Comparison of ENCODE assay signal across 8 cellular contexts in the genomic region with DNA sequence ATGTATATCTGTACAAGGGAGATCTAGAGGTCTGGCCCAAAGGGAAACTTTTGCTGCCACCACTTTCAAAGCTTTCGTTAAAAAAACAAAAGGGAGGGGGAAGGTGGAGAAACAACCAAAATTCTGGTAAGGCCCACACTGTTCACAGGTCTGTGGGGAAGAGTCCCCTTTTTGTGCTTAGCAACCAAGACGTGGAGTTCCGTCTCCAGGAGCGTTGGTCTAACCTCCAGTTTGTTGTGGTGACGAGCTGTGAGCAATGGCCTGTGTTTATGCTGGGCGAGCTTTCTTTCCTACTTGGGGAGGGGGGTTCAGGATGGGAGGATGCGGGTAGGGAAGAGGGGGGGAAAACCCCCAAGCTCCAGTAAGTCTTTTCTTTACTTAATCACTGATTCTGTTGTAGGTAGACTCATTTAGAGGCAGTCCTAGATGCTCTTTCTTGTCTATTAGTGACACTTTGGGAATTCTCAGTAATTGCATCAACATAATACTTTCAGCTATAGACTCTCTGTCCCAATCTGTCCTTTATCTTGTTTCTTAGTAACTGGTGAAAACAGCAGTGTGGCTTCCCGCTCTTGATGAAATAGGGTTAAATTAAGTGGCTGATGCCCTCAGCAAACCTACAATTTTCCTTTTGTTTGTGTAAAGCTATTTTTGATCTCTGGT. TPM values are rescaled to one million over a fixed set of nuclear protein-coding genes. Genes with fewer than 3 reads are reported as not detected.
A peak's percentile ranks its signal among the peaks of the same experiment; 100 is the strongest.
DNase-seq lines count a peak whose midpoint lies in the region; ATAC-seq, FAIRE-seq and TF ChIP-seq lines count a peak whose summit lies in the region.

No MANE protein-coding gene starts in this region.

- TF ChIP-seq CTCF in activated CD8-positive, alpha-beta T cell treated with anti-CD3 and anti-CD28 coated beads for 36 hours (IDR thresholded peaks at IDR 0.05): no peak
- no peak for TF ChIP-seq CTCF in H1 (IDR thresholded peaks at IDR 0.05; ENCODE audit: control extremely low read depth in 1 of 3, insufficient read depth in 1 of 3, low read depth in 1 of 3, low read length in 3 of 3)

- no peak overlapping the region for H4K8ac ChIP-seq in H1 (ENCODE audit: extremely low read depth, insufficient read depth, low read length)

- H3K4ac ChIP-seq in H1 (replicated peaks; ENCODE audit: insufficient read length, low read depth, low read length): no peak overlapping the region

- no peaks in the 10 kb centered on the region for H3K9me3 Mint-ChIP-seq in activated CD8-positive, alpha-beta T cell treated with anti-CD3 and anti-CD28 coated beads for 36 hours
- H3K9me3 Mint-ChIP-seq in natural killer cell treated with Interleukin-12 subunit alpha and Interleukin-12 subunit beta and Interleukin-15 and Interleukin-18, amount 100 ng/mL, for 72 hours: no peaks in the 10 kb centered on the region

- intact Hi-C loops in activated CD8-positive, alpha-beta T cell treated with anti-CD3 and anti-CD28 coated beads for 36 hours (cut with micrococcal nuclease): loop anchor here (1.0 to 5.0 kb wide), 2 partner anchors 25 to 58 kb away; partner anchors contain the start of genes DCLRE1B and PTPN22

- POLR2A ChIA-PET in activated CD8-positive, alpha-beta T cell treated with anti-CD3 and anti-CD28 coated beads for 36 hours (lab: Charles Lee): interaction anchor here (1.2 to 6.8 kb wide), 13 partner anchors 9 to 352 kb away, joined by 3 to 93 read pairs (median 10); partner anchors contain the start of genes AP4B1, DCLRE1B, PTPN22 and RSBN1
- POLR2A ChIA-PET in H1 (lab: Charles Lee; ENCODE audit: partially characterized antibody): interaction anchor here (0.6 to 4.4 kb wide), 6 partner anchors 9 to 171 kb away, joined by 3 to 66 read pairs (median 6); partner anchors contain the start of genes AP4B1, DCLRE1B and PHTF1

- CTCF ChIA-PET in activated CD8-positive, alpha-beta T cell treated with anti-CD3 and anti-CD28 coated beads for 36 hours (lab: Charles Lee): interaction anchor here (1.4 to 5.5 kb wide), 8 partner anchors 10 to 96 kb away, joined by 5 to 57 read pairs (median 16); partner anchors contain the start of genes AP4B1 and DCLRE1B
- CTCF ChIA-PET in H1 (lab: Charles Lee; ENCODE audit: partially characterized antibody): interaction anchor here (0.8 to 4.5 kb wide), 6 partner anchors 8 to 1546 kb away, joined by 3 to 20 read pairs (median 4); partner anchors contain the start of genes AP4B1 and DCLRE1B

- H3K79me2 ChIP-seq in H1 (ENCODE audit: control insufficient read depth in 1 of 2, insufficient read depth in 2 of 2, low read length in 2 of 2): peaks cover 16 to 57% of the 10 kb centered on the region in 2 experiments

- peaks cover 5% of the 10 kb centered on the region for H3K79me1 ChIP-seq in H1 (ENCODE audit: low read depth, low read length)

- no peak overlapping the region for H2BK20ac ChIP-seq in H1 (ENCODE audit: low read length)

- TF ChIP-seq POLR2A in H1 (IDR thresholded peaks at IDR 0.05; ENCODE audit: control extremely low read depth in 1 of 2, low read depth in 2 of 2, low read length in 2 of 2): no peak

- no peak overlapping the region for H2BK5ac ChIP-seq in H1 (ENCODE audit: low read depth, low read length)

- 11% methylated on average over 8 of the region's 8 CpGs; no CpG with 5 or more reads in 1 of the 2 experiments for WGBS in H1 (ENCODE audit: extremely low coverage in 1 of 2, insufficient coverage in 1 of 2, insufficient read length in 1 of 2, insufficient replicate concordance in 2 of 2, low coverage in 1 of 2, low lambda C conversion rate in 2 of 2, missing lambda C conversion rate in 1 of 2), 2 experiments

- no peak for TF ChIP-seq RAD21 in H1 (IDR thresholded peaks at IDR 0.05 in 1 of 2, conservative IDR thresholded peaks at IDR 0.05 in 1 of 2; ENCODE audit: low read depth in 2 of 2, low read length in 2 of 2)

- no peaks in the 10 kb centered on the region for H3K27me3 Mint-ChIP-seq in activated CD8-positive, alpha-beta T cell treated with anti-CD3 and anti-CD28 coated beads for 36 hours
- H3K27me3 Mint-ChIP-seq in natural killer cell treated with Interleukin-12 subunit alpha and Interleukin-12 subunit beta and Interleukin-15 and Interleukin-18, amount 100 ng/mL, for 72 hours: no peaks in the 10 kb centered on the region

- H3K4me3 ChIP-seq in GM08714 (ENCODE audit: low read length) (peak overlapping the region; percentile 100), H1 (ENCODE audit: extremely low read depth in 1 of 4, insufficient read depth in 2 of 4, low read depth in 3 of 4, low read length in 4 of 4) (peak overlapping the region; percentile 91 to 99 (median 94))

- no peaks in the 10 kb centered on the region for H3K9me3 ChIP-seq in H1 (ENCODE audit: insufficient read depth in 2 of 2, low read depth in 1 of 2, low read length in 1 of 2)

- FAIRE-seq in H1 (lab: Jason Lieb, UNC): no peak

- H4K5ac ChIP-seq in H1 (ENCODE audit: insufficient read length, low read depth, low read length): no peak overlapping the region

- H3K14ac ChIP-seq in H1 (ENCODE audit: insufficient read length): no peak overlapping the region

- H3K27ac Mint-ChIP-seq in activated CD8-positive, alpha-beta T cell treated with anti-CD3 and anti-CD28 coated beads for 36 hours: peak overlapping the region; percentile 97
- peak overlapping the region; percentile 82 to 97 for H3K27ac Mint-ChIP-seq in natural killer cell treated with Interleukin-12 subunit alpha and Interleukin-12 subunit beta and Interleukin-15 and Interleukin-18, amount 100 ng/mL, for 72 hours

- peak; percentile 54 for ATAC-seq in activated CD8-positive, alpha-beta T cell treated with anti-CD3 and anti-CD28 coated beads for 36 hours
- peak; percentile 72 to 77 for ATAC-seq in natural killer cell treated with Interleukin-12 subunit alpha and Interleukin-12 subunit beta and Interleukin-15 and Interleukin-18, amount 100 ng/mL, for 72 hours

- no peak for TF ChIP-seq EP300 in H1 (IDR thresholded peaks at IDR 0.05; ENCODE audit: borderline replicate concordance in 1 of 2, low read depth in 2 of 2, low read length in 2 of 2)

- H2AK5ac ChIP-seq in H1 (ENCODE audit: low read depth, low read length): no peak overlapping the region

- H3K4me1 Mint-ChIP-seq in activated CD8-positive, alpha-beta T cell treated with anti-CD3 and anti-CD28 coated beads for 36 hours (ENCODE audit: low read depth): peaks cover 44% of the 10 kb centered on the region
- H3K4me1 Mint-ChIP-seq in natural killer cell treated with Interleukin-12 subunit alpha and Interleukin-12 subunit beta and Interleukin-15 and Interleukin-18, amount 100 ng/mL, for 72 hours (ENCODE audit: low read depth in 2 of 2): peaks cover 63% of the 10 kb centered on the region in 2 donors

- no peak overlapping the region for H2BK120ac ChIP-seq in H1 (replicated peaks; ENCODE audit: low read depth, low read length)

- H2AFZ ChIP-seq in H1 (ENCODE audit: low read length): no peak overlapping the region

- H3K36me3 ChIP-seq in H1 (ENCODE audit: control insufficient read depth in 2 of 4, insufficient read depth in 4 of 4, low read length in 3 of 4): no peaks in the 10 kb centered on the region

- H3K36me3 Mint-ChIP-seq in activated CD8-positive, alpha-beta T cell treated with anti-CD3 and anti-CD28 coated beads for 36 hours (ENCODE audit: low read depth): peaks cover 21% of the 10 kb centered on the region
- H3K36me3 Mint-ChIP-seq in natural killer cell treated with Interleukin-12 subunit alpha and Interleukin-12 subunit beta and Interleukin-15 and Interleukin-18, amount 100 ng/mL, for 72 hours: peaks cover 14% of the 10 kb centered on the region

- peaks cover 12% of the 10 kb centered on the region for H3K23me2 ChIP-seq in H1 (ENCODE audit: low read depth, low read length)

- no peak overlapping the region for H2BK12ac ChIP-seq in H1 (ENCODE audit: low read depth, low read length)

- H3K4me3 Mint-ChIP-seq in activated CD8-positive, alpha-beta T cell treated with anti-CD3 and anti-CD28 coated beads for 36 hours: peak overlapping the region; percentile 90
- peak overlapping the region; percentile 95 for H3K4me3 Mint-ChIP-seq in natural killer cell treated with Interleukin-12 subunit alpha and Interleukin-12 subunit beta and Interleukin-15 and Interleukin-18, amount 100 ng/mL, for 72 hours

- H3K18ac ChIP-seq in H1 (ENCODE audit: extremely low read depth, low read length): no peak overlapping the region

- H2BK15ac ChIP-seq in H1 (ENCODE audit: low read length): no peak overlapping the region

- peaks cover 0 to 4% (median under 1%) of the 10 kb centered on the region in 4 experiments; a peak in 4 of 7 replicates for H3K4me1 ChIP-seq in H1 (replicated peaks in 1 of 4; ENCODE audit: control insufficient read depth in 3 of 4, insufficient read depth in 4 of 4, low read length in 3 of 4)

- H4K91ac ChIP-seq in H1 (replicated peaks; ENCODE audit: insufficient read length, low read length): no peak overlapping the region

- H3K4me2 ChIP-seq in H1 (ENCODE audit: insufficient read depth in 1 of 2, low read depth in 2 of 2, low read length in 2 of 2): peak overlapping the region; percentile 84 to 85

- H3K9ac ChIP-seq in H1 (replicated peaks in 1 of 4; ENCODE audit: extremely low read depth in 1 of 4, low read depth in 3 of 4, low read length in 3 of 4): peak overlapping the region in 2 of 4 experiments; percentile 54 to 83; a peak in 4 of 7 replicates

- H3K23ac ChIP-seq in H1 (ENCODE audit: insufficient read length): no peak overlapping the region

- peaks cover 0 to 7% of the 10 kb centered on the region in 2 experiments for H4K20me1 ChIP-seq in H1 (replicated peaks in 1 of 2; ENCODE audit: control insufficient read depth in 1 of 2, insufficient read depth in 2 of 2, low read length in 2 of 2)

- DNase-seq in HCEC 1CT (peak; percentile 46), NAMALWA (ENCODE audit: low spot score) (peak; percentile 80), H1 (ENCODE audit: low read depth in 1 of 2, low spot score in 2 of 2) (no peak), substantia nigra (lab: John Stamatoyannopoulos, UW) (peak in 1 of 49 donors; percentile 13), NCI-H187 treated with DMSO at 0.1 percent for 48 hours (lab: John Stamatoyannopoulos, UW) (no peak)
- peak; percentile 82 for DNase-seq in activated CD8-positive, alpha-beta T cell treated with anti-CD3 and anti-CD28 coated beads for 36 hours
- peak; percentile 82 for DNase-seq in natural killer cell treated with Interleukin-12 subunit alpha and Interleukin-12 subunit beta and Interleukin-15 and Interleukin-18, amount 100 ng/mL, for 72 hours (ENCODE audit: low spot score)

- no peak overlapping the region for H3K27ac ChIP-seq in H1 (ENCODE audit: low read depth, low read length)
- H3K27ac ChIP-seq in substantia nigra (ENCODE audit: low read depth, low read length, poor library complexity, severe bottlenecking): peak overlapping the region; percentile 89

- no peaks in the 10 kb centered on the region for H3K27me3 ChIP-seq in H1 (replicated peaks in 1 of 4; ENCODE audit: control insufficient read depth in 3 of 4, extremely low read depth in 1 of 4, insufficient read depth in 3 of 4, low read length in 3 of 4)

- H3K56ac ChIP-seq in H1 (replicated peaks; ENCODE audit: insufficient read length, low read depth, low read length): no peak overlapping the region

RNA-seq across cellular contexts. Expression of gene HIPK1, which starts 1.5 kb away (rescaled TPM):
- total RNA-seq in activated CD8-positive, alpha-beta T cell treated with anti-CD3 and anti-CD28 coated beads for 36 hours: 10 to 100 TPM; 42.8 to 45.1 TPM
- 63.0 and 64.3 TPM in 2 replicates for total RNA-seq in H1 (2021; fragmentation: NEBNext Ultra II Directional; extraction: Animal tissue kit (Norgen Biotek cat#: 25700))
- 40.4 and 46.2 TPM in 2 replicates for polyA plus RNA-seq in H1 (2011; rRNA removed)
- polyA plus RNA-seq in H1 (2011; cell fraction: cytosol; rRNA removed): 29.4 TPM
- polyA plus RNA-seq in H1 (2011; cell fraction: nucleus; rRNA removed): 45.2 TPM
- polyA plus RNA-seq in H1 (2012, experiment 1 of 2): 21.2 to 32.8 TPM (median 26.6 TPM) in 4 replicates
- 3.0 TPM for polyA plus RNA-seq in H1 (2012, experiment 2 of 2)
- 20.3 TPM for polyA plus RNA-seq in H1 (2013, experiment 1 of 2)
- polyA plus RNA-seq in H1 (2013, experiment 2 of 2): 19.9 TPM
- 191 and 223 TPM in 2 replicates for polyA minus RNA-seq in H1 (2011; rRNA and poly(A)+ RNA removed)
- polyA minus RNA-seq in H1 (2011; cell fraction: cytosol; rRNA and poly(A)+ RNA removed): 62.8 TPM
- polyA minus RNA-seq in H1 (2011; cell fraction: nucleus; rRNA and poly(A)+ RNA removed): 55.2 TPM
- 100 to 1,000 TPM in 1 of 2 donors, 10 to 100 TPM in 1; 80.6 to 110 TPM for total RNA-seq in natural killer cell treated with Interleukin-12 subunit alpha and Interleukin-12 subunit beta and Interleukin-15 and Interleukin-18, amount 100 ng/mL, for 72 hours

RNA-seq across cellular contexts. Expression of gene DCLRE1B, which starts 25.5 kb away (rescaled TPM):
- total RNA-seq in activated CD8-positive, alpha-beta T cell treated with anti-CD3 and anti-CD28 coated beads for 36 hours: 10 to 100 TPM; 19.1 to 19.3 TPM
- 11.0 TPM in 2 replicates for total RNA-seq in H1 (2021; fragmentation: NEBNext Ultra II Directional; extraction: Animal tissue kit (Norgen Biotek cat#: 25700))
- 5.5 and 7.8 TPM in 2 replicates for polyA plus RNA-seq in H1 (2011; rRNA removed)
- polyA plus RNA-seq in H1 (2011; cell fraction: cytosol; rRNA removed): 5.2 TPM
- polyA plus RNA-seq in H1 (2011; cell fraction: nucleus; rRNA removed): 5.7 TPM
- 6.7 to 9.3 TPM (median 8.8 TPM) in 4 replicates for polyA plus RNA-seq in H1 (2012, experiment 1 of 2)
- 4.9 TPM for polyA plus RNA-seq in H1 (2012, experiment 2 of 2)
- 7.4 TPM for polyA plus RNA-seq in H1 (2013, experiment 1 of 2)
- polyA plus RNA-seq in H1 (2013, experiment 2 of 2): 6.6 TPM
- 8.0 and 8.9 TPM in 2 replicates for polyA minus RNA-seq in H1 (2011; rRNA and poly(A)+ RNA removed)
- polyA minus RNA-seq in H1 (2011; cell fraction: cytosol; rRNA and poly(A)+ RNA removed): 8.0 TPM
- polyA minus RNA-seq in H1 (2011; cell fraction: nucleus; rRNA and poly(A)+ RNA removed): 3.5 TPM
- 10 to 100 TPM; 12.6 to 22.0 TPM for total RNA-seq in natural killer cell treated with Interleukin-12 subunit alpha and Interleukin-12 subunit beta and Interleukin-15 and Interleukin-18, amount 100 ng/mL, for 72 hours

RNA-seq across cellular contexts. Expression of gene AP4B1, which starts 26.0 kb away (rescaled TPM):
- 10 to 100 TPM; 38.2 to 38.5 TPM for total RNA-seq in activated CD8-positive, alpha-beta T cell treated with anti-CD3 and anti-CD28 coated beads for 36 hours
- 8.9 and 11.7 TPM in 2 replicates for total RNA-seq in H1 (2021; fragmentation: NEBNext Ultra II Directional; extraction: Animal tissue kit (Norgen Biotek cat#: 25700))
- 7.5 and 9.0 TPM in 2 replicates for polyA plus RNA-seq in H1 (2011; rRNA removed)
- 13.3 TPM for polyA plus RNA-seq in H1 (2011; cell fraction: cytosol; rRNA removed)
- 11.7 TPM for polyA plus RNA-seq in H1 (2011; cell fraction: nucleus; rRNA removed)
- polyA plus RNA-seq in H1 (2012, experiment 1 of 2): 11.6 to 14.0 TPM (median 11.8 TPM) in 4 replicates
- 2.1 TPM for polyA plus RNA-seq in H1 (2012, experiment 2 of 2)
- 7.6 TPM for polyA plus RNA-seq in H1 (2013, experiment 1 of 2)
- 6.7 TPM for polyA plus RNA-seq in H1 (2013, experiment 2 of 2)
- 7.9 and 10.9 TPM in 2 replicates for polyA minus RNA-seq in H1 (2011; rRNA and poly(A)+ RNA removed)
- 6.4 TPM for polyA minus RNA-seq in H1 (2011; cell fraction: cytosol; rRNA and poly(A)+ RNA removed)
- 6.9 TPM for polyA minus RNA-seq in H1 (2011; cell fraction: nucleus; rRNA and poly(A)+ RNA removed)
- total RNA-seq in natural killer cell treated with Interleukin-12 subunit alpha and Interleukin-12 subunit beta and Interleukin-15 and Interleukin-18, amount 100 ng/mL, for 72 hours: 10 to 100 TPM; 40.4 to 76.0 TPM

RNA-seq across cellular contexts. Expression of gene BCL2L15, which starts 43.2 kb away (rescaled TPM):
- under 1 TPM; 0.40 to 0.61 TPM for total RNA-seq in activated CD8-positive, alpha-beta T cell treated with anti-CD3 and anti-CD28 coated beads for 36 hours
- 0.11 and 0.32 TPM in 2 replicates for total RNA-seq in H1 (2021; fragmentation: NEBNext Ultra II Directional; extraction: Animal tissue kit (Norgen Biotek cat#: 25700))
- 0.22 and 0.36 TPM in 2 replicates for polyA plus RNA-seq in H1 (2011; rRNA removed)
- polyA plus RNA-seq in H1 (2011; cell fraction: cytosol; rRNA removed): 0.05 TPM
- 0.06 TPM for polyA plus RNA-seq in H1 (2011; cell fraction: nucleus; rRNA removed)
- 0.05 to 1.4 TPM in 2 of 4 replicates, not detected in the others for polyA plus RNA-seq in H1 (2012, experiment 1 of 2)
- polyA plus RNA-seq in H1 (2012, experiment 2 of 2): not detected
- polyA plus RNA-seq in H1 (2013, experiment 1 of 2): 0.26 TPM
- 1.2 TPM for polyA plus RNA-seq in H1 (2013, experiment 2 of 2)
- polyA minus RNA-seq in H1 (2011; rRNA and poly(A)+ RNA removed): 0.16 TPM in 1 of 2 replicates, not detected in the other
- polyA minus RNA-seq in H1 (2011; cell fraction: cytosol; rRNA and poly(A)+ RNA removed): not detected
- 0.30 TPM for polyA minus RNA-seq in H1 (2011; cell fraction: nucleus; rRNA and poly(A)+ RNA removed)
- 1 to 10 TPM; 1.3 to 3.0 TPM for total RNA-seq in natural killer cell treated with Interleukin-12 subunit alpha and Interleukin-12 subunit beta and Interleukin-15 and Interleukin-18, amount 100 ng/mL, for 72 hours

RNA-seq across cellular contexts. Expression of gene OLFML3, which starts 48.6 kb away (rescaled TPM):
- under 1 TPM; 0.14 to 0.49 TPM for total RNA-seq in activated CD8-positive, alpha-beta T cell treated with anti-CD3 and anti-CD28 coated beads for 36 hours
- 55.3 and 56.0 TPM in 2 replicates for total RNA-seq in H1 (2021; fragmentation: NEBNext Ultra II Directional; extraction: Animal tissue kit (Norgen Biotek cat#: 25700))
- 72.1 and 72.3 TPM in 2 replicates for polyA plus RNA-seq in H1 (2011; rRNA removed)
- polyA plus RNA-seq in H1 (2011; cell fraction: cytosol; rRNA removed): 59.2 TPM
- polyA plus RNA-seq in H1 (2011; cell fraction: nucleus; rRNA removed): 50.6 TPM
- 79.9 to 91.4 TPM (median 85.9 TPM) in 4 replicates for polyA plus RNA-seq in H1 (2012, experiment 1 of 2)
- polyA plus RNA-seq in H1 (2012, experiment 2 of 2): 108 TPM
- polyA plus RNA-seq in H1 (2013, experiment 1 of 2): 129 TPM
- 127 TPM for polyA plus RNA-seq in H1 (2013, experiment 2 of 2)
- 44.8 and 47.2 TPM in 2 replicates for polyA minus RNA-seq in H1 (2011; rRNA and poly(A)+ RNA removed)
- 24.4 TPM for polyA minus RNA-seq in H1 (2011; cell fraction: cytosol; rRNA and poly(A)+ RNA removed)
- 13.5 TPM for polyA minus RNA-seq in H1 (2011; cell fraction: nucleus; rRNA and poly(A)+ RNA removed)
- total RNA-seq in natural killer cell treated with Interleukin-12 subunit alpha and Interleukin-12 subunit beta and Interleukin-15 and Interleukin-18, amount 100 ng/mL, for 72 hours: 1 to 10 TPM in 1 of 2 donors, under 1 TPM in 1; 0.59 to 1.2 TPM

Comparison
In these comparisons a context has a peak if more than half of its experiments do, and no peak if none do; other contexts are left out.
1. DNase-seq: peak in HCEC 1CT (single experiment), NAMALWA (single experiment), activated CD8-positive, alpha-beta T cell treated with anti-CD3 and anti-CD28 coated beads for 36 hours (single experiment) and natural killer cell treated with Interleukin-12 subunit alpha and Interleukin-12 subunit beta and Interleukin-15 and Interleukin-18, amount 100 ng/mL, for 72 hours (single experiment); none in H1 (0 of 2) and NCI-H187 treated with DMSO at 0.1 percent for 48 hours (single experiment).